Comparison of ENCODE assay signal across 15 cellular contexts in genomic region chr15:92847841-92848240, GRCh38. TPM values are rescaled to one million over a fixed set of nuclear protein-coding genes. Genes with fewer than 3 reads are reported as not detected.
DNase-seq lines count a peak whose midpoint lies in the region; ATAC-seq and TF ChIP-seq lines count a peak whose summit lies in the region.
"Had no signal": no experiment of that assay in that cellular context is flagged by ENCODE, and none has a peak within 500 bp of the region (broad histone marks: within the 10 kb centered on the region; RNA-seq: fewer than 3 reads in every experiment).

No MANE protein-coding gene starts in this region.

- no peaks in the 10 kb centered on the region for H3K9me3 ChIP-seq in CD8-positive, alpha-beta T cell (ENCODE audit: low read length)
- H3K9me3 ChIP-seq in neutrophil: no peaks in the 10 kb centered on the region
- no peaks in the 10 kb centered on the region for H3K9me3 ChIP-seq in prostate gland
- H3K9me3 ChIP-seq: A549 had no signal

- no peaks in the 10 kb centered on the region for H3K27me3 Mint-ChIP-seq in activated T-cell treated with anti-CD3 and anti-CD28 coated beads, Interleukin-2, amount 50 U/mL, for 72 hours (ENCODE audit: low read depth)
- H3K27me3 Mint-ChIP-seq in CD8-positive, alpha-beta T cell (ENCODE audit: low read depth): no peaks in the 10 kb centered on the region
- H3K27me3 Mint-ChIP-seq in dendritic cell treated with granulocyte-macrophage colony-stimulating factor and Interleukin-4, amounts not matched to agents 40 ng/mL and 50 ng/mL, for 4 days: no peaks in the 10 kb centered on the region
- H3K27me3 Mint-ChIP-seq: IgD-negative memory B cell had no signal

- peaks cover 71% of the 10 kb centered on the region for H3K4me1 Mint-ChIP-seq in activated T-cell treated with anti-CD3 and anti-CD28 coated beads, Interleukin-2, amount 50 U/mL, for 72 hours (ENCODE audit: low read depth)
- H3K4me1 Mint-ChIP-seq in CD8-positive, alpha-beta T cell (ENCODE audit: low read depth): peaks cover 68% of the 10 kb centered on the region
- peaks cover 50% of the 10 kb centered on the region for H3K4me1 Mint-ChIP-seq in dendritic cell treated with granulocyte-macrophage colony-stimulating factor and Interleukin-4, amounts not matched to agents 40 ng/mL and 50 ng/mL, for 4 days (ENCODE audit: low read depth)

- no peak for TF ChIP-seq POLR2A in prostate gland (IDR thresholded peaks at IDR 0.05)

- peaks cover 61% of the 10 kb centered on the region for H3K4me1 ChIP-seq in CD8-positive, alpha-beta T cell (ENCODE audit: insufficient read depth, low read length)
- H3K4me1 ChIP-seq in neutrophil (ENCODE audit: control insufficient read depth in 1 of 2, insufficient read depth in 1 of 2, low read depth in 1 of 2, low read length in 1 of 2): peaks cover 56 to 62% of the 10 kb centered on the region in 2 experiments
- H3K4me1 ChIP-seq in prostate gland (replicated peaks): no peaks in the 10 kb centered on the region

- no peaks in the 10 kb centered on the region for H3K27me3 ChIP-seq in CD8-positive, alpha-beta T cell (ENCODE audit: insufficient read depth, low read length)
- H3K27me3 ChIP-seq in neutrophil (no peaks in the 10 kb centered on the region), prostate gland (replicated peaks; ENCODE audit: insufficient read depth) (no peaks in the 10 kb centered on the region)

- H3K36me3 ChIP-seq in CD8-positive, alpha-beta T cell (ENCODE audit: insufficient read depth, low read length): no peaks in the 10 kb centered on the region
- H3K36me3 ChIP-seq in neutrophil (no peaks in the 10 kb centered on the region), prostate gland (no peaks in the 10 kb centered on the region)

- H3K4me3 ChIP-seq in CD8-positive, alpha-beta T cell (ENCODE audit: low read depth, low read length): no peak overlapping the region
- H3K4me3 ChIP-seq in neutrophil (ENCODE audit: low read depth in 1 of 2, low read length in 1 of 2) (no peak overlapping the region), prostate gland (no peak overlapping the region)
- H3K4me3 ChIP-seq: A549 had no signal

- peaks cover 0 to 2% of the 10 kb centered on the region in 2 donors for H3K9me3 Mint-ChIP-seq in activated T-cell treated with anti-CD3 and anti-CD28 coated beads, Interleukin-2, amount 50 U/mL, for 72 hours
- no peaks in the 10 kb centered on the region for H3K9me3 Mint-ChIP-seq in CD8-positive, alpha-beta T cell
- no peaks in the 10 kb centered on the region for H3K9me3 Mint-ChIP-seq in dendritic cell treated with granulocyte-macrophage colony-stimulating factor and Interleukin-4, amounts not matched to agents 40 ng/mL and 50 ng/mL, for 4 days

- POLR2A ChIA-PET in CD8-positive, alpha-beta T cell (lab: Charles Lee): interaction anchor here (1.5 to 9.0 kb wide), 3 partner anchors 16 to 39 kb away, joined by 6 to 89 read pairs (median 23); no protein-coding TSS in a partner anchor

- intact Hi-C loops in CD8-positive, alpha-beta T cell (cut with DNase I, micrococcal nuclease): loop anchor here (2.0 to 5.0 kb wide), 3 partner anchors 33 to 53 kb away; partner anchors contain the start of gene CHD2 (in 1 of the 2)
- intact Hi-C loops in dendritic cell treated with granulocyte-macrophage colony-stimulating factor and Interleukin-4, amounts not matched to agents 40 ng/mL and 50 ng/mL, for 4 days (cut with micrococcal nuclease): loop anchor here (5.0 kb wide), 2 partner anchors 34 to 41 kb away; no protein-coding TSS in a partner anchor
- intact Hi-C loops in prostate gland (cut with DNase I): no loop called here

- 98% methylated on average over 5 of the region's 5 CpGs for WGBS in prostate gland

- no peak for TF ChIP-seq CTCF in CD8-positive, alpha-beta T cell (IDR thresholded peaks at IDR 0.05)
- TF ChIP-seq CTCF in neutrophil (IDR thresholded peaks at IDR 0.05) (no peak), prostate gland (IDR thresholded peaks at IDR 0.05) (no peak)

- H3K27ac ChIP-seq in CD8-positive, alpha-beta T cell (ENCODE audit: low read depth, low read length): no peak overlapping the region
- peak overlapping the region; percentile 78 for H3K27ac ChIP-seq in neutrophil
- no peak overlapping the region for H3K27ac ChIP-seq in prostate gland
- H3K27ac ChIP-seq: A549 had no signal

- H3K36me3 Mint-ChIP-seq in activated T-cell treated with anti-CD3 and anti-CD28 coated beads, Interleukin-2, amount 50 U/mL, for 72 hours (ENCODE audit: insufficient read depth in 2 of 2): peaks cover 0 to 4% of the 10 kb centered on the region in 2 donors
- H3K36me3 Mint-ChIP-seq in CD8-positive, alpha-beta T cell: no peaks in the 10 kb centered on the region
- no peaks in the 10 kb centered on the region for H3K36me3 Mint-ChIP-seq in dendritic cell treated with granulocyte-macrophage colony-stimulating factor and Interleukin-4, amounts not matched to agents 40 ng/mL and 50 ng/mL, for 4 days (ENCODE audit: low read depth)
- H3K36me3 Mint-ChIP-seq: IgD-negative memory B cell had no signal

- ATAC-seq in activated T-cell treated with anti-CD3 and anti-CD28 coated beads, Interleukin-2, amount 50 U/mL, for 72 hours (replicated peaks in 1 of 2): no peak
- no peak for ATAC-seq in CD8-positive, alpha-beta T cell
- no peak for ATAC-seq in HG03520 (IDR thresholded peaks at IDR 0.05; ENCODE audit: unreplicated experiment)
- ATAC-seq: A549 had no signal

- DNase-seq in activated T-cell treated with anti-CD3 and anti-CD28 coated beads, Interleukin-2, amount 50 U/mL, for 72 hours: no peak
- DNase-seq in activated T-cell treated with anti-CD3 and anti-CD28 coated beads, Interleukin-2, amount 50 U/mL, for 1 hour: no peak
- DNase-seq in CD8-positive, alpha-beta T cell: no peak
- DNase-seq in prostate gland (ENCODE audit: low spot score) (no peak), NCI-H510A (lab: John Stamatoyannopoulos, UW) (no peak)
- DNase-seq: DMS79 treated with DMSO at 0.1 percent for 48 hours, H9, NCI-H1417 treated with DMSO at 0.1 percent for 48 hours, NCI-H2029, NCI-H2171 treated with DMSO at 0.1 percent for 48 hours had no signal

- CTCF ChIA-PET in CD8-positive, alpha-beta T cell (lab: Charles Lee): interaction anchor here (0.8 to 1.2 kb wide), 2 partner anchors 10 to 15 kb away, joined by 3 to 4 read pairs; no protein-coding TSS in a partner anchor

- peak overlapping the region in 1 of 2 donors; percentile 22 for H3K4me3 Mint-ChIP-seq in activated T-cell treated with anti-CD3 and anti-CD28 coated beads, Interleukin-2, amount 50 U/mL, for 72 hours
- H3K4me3 Mint-ChIP-seq in CD8-positive, alpha-beta T cell: peak overlapping the region; percentile 3
- no peak overlapping the region for H3K4me3 Mint-ChIP-seq in dendritic cell treated with granulocyte-macrophage colony-stimulating factor and Interleukin-4, amounts not matched to agents 40 ng/mL and 50 ng/mL, for 4 days
- H3K4me3 Mint-ChIP-seq: H9 had no signal

- H3K27ac Mint-ChIP-seq in activated T-cell treated with anti-CD3 and anti-CD28 coated beads, Interleukin-2, amount 50 U/mL, for 72 hours: peak overlapping the region; percentile 46
- peak overlapping the region; percentile 92 for H3K27ac Mint-ChIP-seq in CD8-positive, alpha-beta T cell
- peak overlapping the region; percentile 90 for H3K27ac Mint-ChIP-seq in dendritic cell treated with granulocyte-macrophage colony-stimulating factor and Interleukin-4, amounts not matched to agents 40 ng/mL and 50 ng/mL, for 4 days

RNA-seq across cellular contexts. Expression of gene CHD2, which starts 52.3 kb away (rescaled TPM):
- 100 to 1,000 TPM; 208 to 246 TPM for total RNA-seq in activated T-cell treated with anti-CD3 and anti-CD28 coated beads, Interleukin-2, amount 50 U/mL, for 72 hours
- 100 to 1,000 TPM; 615 to 669 TPM for total RNA-seq in CD8-positive, alpha-beta T cell
- 100 to 1,000 TPM in 1 of 2 donors, 10 to 100 TPM in 1; 76.3 to 137 TPM for total RNA-seq in prostate gland
